Comparison of ENCODE assay signal across 16 cellular contexts in the genomic region with DNA sequence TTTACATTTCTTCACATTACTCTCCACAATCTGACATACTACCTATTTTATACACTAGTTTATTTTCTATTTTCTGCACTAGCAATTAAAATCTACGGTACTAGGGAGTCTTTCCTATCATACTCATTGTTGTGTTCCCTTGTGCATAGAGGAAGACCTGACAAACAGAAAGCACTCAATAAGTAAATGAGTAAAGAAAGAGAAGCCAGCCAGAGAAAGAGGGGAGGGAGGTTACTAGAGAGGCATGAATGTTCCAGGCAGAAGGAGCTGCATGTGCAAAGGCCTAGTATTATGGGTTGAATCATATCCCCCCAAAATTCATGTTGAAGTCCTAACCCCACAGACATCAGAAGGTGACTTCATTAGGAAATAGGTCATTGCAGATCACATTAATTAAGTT.
"Had no signal": no experiment of that assay in that cellular context is flagged by ENCODE, and none has a peak within 500 bp of the region (broad histone marks: within the 10 kb centered on the region; RNA-seq: fewer than 3 reads in every experiment).

No MANE protein-coding gene starts in this region.

- H3K4me3 Mint-ChIP-seq: activated CD4-positive, alpha-beta T cell treated with anti-CD3 and anti-CD28 coated beads, Interleukin-2, amount 10 ng/mL, durations not matched to agents 24 days and 14 days; activated CD8-positive, alpha-beta T cell treated with anti-CD3 and anti-CD28 coated beads, Interleukin-2, amount 10 ng/mL, durations not matched to agents 7 days and 5 days; activated T-helper 1 cell treated with anti-CD3 and anti-CD28 coated beads, Interleukin-12 subunit alpha, Interleukin-12 subunit beta, Interleukin-2, Interleukin-4 antibody, amounts not matched to agents 30 ng/mL and 10 ng/mL and 1 ng/mL, durations not matched to agents 14 hours and 24 hours and 36 hours; nephron progenitor cell; stimulated activated naive CD8-positive, alpha-beta T cell treated with anti-CD3 and anti-CD28 coated beads, Interleukin-15, amount 100 ng/mL, for 72 hours had no signal

- H3K9me3 ChIP-seq: gastroesophageal sphincter, left lung had no signal

- H3K4me1 Mint-ChIP-seq: nephron progenitor cell; stimulated activated naive CD8-positive, alpha-beta T cell treated with anti-CD3 and anti-CD28 coated beads, Interleukin-15, amount 100 ng/mL, for 72 hours had no signal

- ATAC-seq: activated CD8-positive, alpha-beta T cell treated with anti-CD3 and anti-CD28 coated beads, Interleukin-2, amount 10 ng/mL, durations not matched to agents 7 days and 5 days; gastroesophageal sphincter; sciatic nerve; stimulated activated naive CD8-positive, alpha-beta T cell treated with anti-CD3 and anti-CD28 coated beads, Interleukin-15, amount 100 ng/mL, for 72 hours had no signal

- H3K4me3 ChIP-seq: gastroesophageal sphincter, left lung had no signal

- H3K27ac ChIP-seq: gastroesophageal sphincter had no signal

- H3K27me3 Mint-ChIP-seq: activated CD4-positive, alpha-beta T cell treated with anti-CD3 and anti-CD28 coated beads, Interleukin-2, amount 10 ng/mL, durations not matched to agents 24 days and 14 days; stimulated activated naive CD8-positive, alpha-beta T cell treated with anti-CD3 and anti-CD28 coated beads, Interleukin-15, amount 100 ng/mL, for 72 hours had no signal

- DNase-seq: activated CD4-positive, alpha-beta T cell treated with anti-CD3 and anti-CD28 coated beads, Interleukin-2, amount 10 ng/mL, durations not matched to agents 24 days and 14 days; activated CD4-positive, CD25-positive, alpha-beta regulatory T cell; activated CD8-positive, alpha-beta memory T cell treated with anti-CD3 and anti-CD28 coated beads, Interleukin-2, amount 50 U/mL, for 4 hours; activated CD8-positive, alpha-beta T cell treated with anti-CD3 and anti-CD28 coated beads, Interleukin-2, amount 10 ng/mL, durations not matched to agents 7 days and 5 days; anterior cingulate cortex; dermis blood vessel endothelial cell; islet precursor cell; left lung; mesendoderm; nephron progenitor cell; occipital lobe; stimulated activated naive CD8-positive, alpha-beta T cell treated with anti-CD3 and anti-CD28 coated beads, Interleukin-15, amount 100 ng/mL, for 72 hours; T-helper 2 cell had no signal

- H3K4me1 ChIP-seq: gastroesophageal sphincter had no signal

- H3K9me3 Mint-ChIP-seq: activated CD4-positive, alpha-beta T cell treated with anti-CD3 and anti-CD28 coated beads, Interleukin-2, amount 10 ng/mL, durations not matched to agents 24 days and 14 days; activated T-helper 1 cell treated with anti-CD3 and anti-CD28 coated beads, Interleukin-12 subunit alpha, Interleukin-12 subunit beta, Interleukin-2, Interleukin-4 antibody, amounts not matched to agents 30 ng/mL and 10 ng/mL and 1 ng/mL, durations not matched to agents 14 hours and 24 hours and 36 hours; nephron progenitor cell; stimulated activated naive CD8-positive, alpha-beta T cell treated with anti-CD3 and anti-CD28 coated beads, Interleukin-15, amount 100 ng/mL, for 72 hours had no signal

- H3K27ac Mint-ChIP-seq: activated CD4-positive, alpha-beta T cell treated with anti-CD3 and anti-CD28 coated beads, Interleukin-2, amount 10 ng/mL, durations not matched to agents 24 days and 14 days; activated CD8-positive, alpha-beta T cell treated with anti-CD3 and anti-CD28 coated beads, Interleukin-2, amount 10 ng/mL, durations not matched to agents 7 days and 5 days; activated T-helper 1 cell treated with anti-CD3 and anti-CD28 coated beads, Interleukin-12 subunit alpha, Interleukin-12 subunit beta, Interleukin-2, Interleukin-4 antibody, amounts not matched to agents 30 ng/mL and 10 ng/mL and 1 ng/mL, durations not matched to agents 14 hours and 24 hours and 36 hours had no signal

- H3K27me3 ChIP-seq: gastroesophageal sphincter, left lung had no signal
